Comparison of ENCODE assay signal across 32 cellular contexts in the genomic region with DNA sequence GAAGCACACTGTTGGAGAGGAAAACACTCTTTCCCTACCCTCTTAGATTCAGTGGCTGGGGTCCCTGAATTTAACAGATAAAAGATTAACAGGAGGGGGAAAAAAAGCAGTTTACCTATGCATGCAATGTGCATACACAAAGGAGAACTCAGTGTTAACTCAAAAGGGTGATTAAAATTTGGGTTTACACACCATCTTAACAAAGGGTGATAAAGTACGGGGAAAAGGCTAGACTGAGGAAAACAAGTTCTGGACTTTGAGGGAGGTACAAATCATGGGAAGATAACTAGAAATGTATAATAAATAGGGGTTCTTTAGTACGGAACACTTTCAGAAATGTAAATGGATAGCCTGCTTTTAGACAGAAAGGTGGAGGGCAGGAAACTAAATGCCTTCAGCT.
DNase-seq lines count a peak whose midpoint lies in the region; ATAC-seq and TF ChIP-seq lines count a peak whose summit lies in the region.
"Had no signal": no experiment of that assay in that cellular context is flagged by ENCODE, and none has a peak within 500 bp of the region (broad histone marks: within the 10 kb centered on the region; RNA-seq: fewer than 3 reads in every experiment).

No MANE protein-coding gene starts in this region.

- DNase-seq in activated T-cell treated with anti-CD3 and anti-CD28 coated beads, Interleukin-2, amount 50 U/mL, for 24 hours: no peak
- DNase-seq in activated T-cell treated with anti-CD3 and anti-CD28 coated beads, Interleukin-2, amount 50 U/mL, for 4 hours: no peak
- DNase-seq in activated T-helper 2 cell treated with anti-CD3 and anti-CD28 coated beads, Interferon-gamma antibody, Interleukin-2, Interleukin-4, amounts not matched to agents 10 μg/mL and 5 μg/mL and 100 μg/mL, durations not matched to agents 14 hours and 24 hours and 36 hours (ENCODE audit: low spot score): no peak
- DNase-seq in natural killer cell treated with Interleukin-12 subunit alpha and Interleukin-12 subunit beta and Interleukin-15 and Interleukin-18, amount 100 ng/mL, for 72 hours (ENCODE audit: low spot score): no peak
- no peak for DNase-seq in HUDEP-2 (lab: John Stamatoyannopoulos, UW; ENCODE audit: unreplicated experiment in 76 of 76)
- DNase-seq in glutamatergic neuron: no peak
- DNase-seq: activated CD4-positive, alpha-beta T cell treated with anti-CD3 and anti-CD28 coated beads for 48 hours; activated CD8-positive, alpha-beta memory T cell treated with anti-CD3 and anti-CD28 coated beads, Interleukin-2, amount 50 U/mL, for 48 hours; activated gamma-delta T cell; anterior cingulate cortex; BE2C; CD8-positive, alpha-beta memory T cell; DMS 273 treated with DMSO at 0.1 percent for 48 hours; effector memory CD4-positive, alpha-beta T cell; EL; hypothalamus; immature natural killer cell; Karpas-422; left colon; NCI-H1417 treated with DMSO at 0.1 percent for 48 hours; NCI-H524 treated with DMSO at 0.1 percent for 48 hours; nephron progenitor cell; PC-9; stimulated activated CD4-positive, alpha-beta T cell treated with anti-CD3 and anti-CD28 coated beads, Interleukin-4, amount 100 ng/mL, for 24 hours; substantia nigra; upper lobe of left lung had no signal

- H3K4me3 Mint-ChIP-seq in activated T-cell treated with anti-CD3 and anti-CD28 coated beads, Interleukin-2, amount 50 U/mL, for 24 hours: no peak overlapping the region
- H3K4me3 Mint-ChIP-seq in activated T-cell treated with anti-CD3 and anti-CD28 coated beads, Interleukin-2, amount 50 U/mL, for 4 hours: no peak overlapping the region
- no peak overlapping the region for H3K4me3 Mint-ChIP-seq in activated T-helper 2 cell treated with anti-CD3 and anti-CD28 coated beads, Interferon-gamma antibody, Interleukin-2, Interleukin-4, amounts not matched to agents 10 μg/mL and 5 μg/mL and 100 μg/mL, durations not matched to agents 14 hours and 24 hours and 36 hours (ENCODE audit: low read depth)
- peak overlapping the region; percentile 29 for H3K4me3 Mint-ChIP-seq in natural killer cell treated with Interleukin-12 subunit alpha and Interleukin-12 subunit beta and Interleukin-15 and Interleukin-18, amount 100 ng/mL, for 72 hours
- H3K4me3 Mint-ChIP-seq in glutamatergic neuron (ENCODE audit: unreplicated experiment): no peak overlapping the region
- H3K4me3 Mint-ChIP-seq: nephron progenitor cell had no signal

- peaks cover 79% of the 10 kb centered on the region for H3K4me1 Mint-ChIP-seq in activated T-cell treated with anti-CD3 and anti-CD28 coated beads, Interleukin-2, amount 50 U/mL, for 24 hours (ENCODE audit: low read depth)
- H3K4me1 Mint-ChIP-seq in activated T-cell treated with anti-CD3 and anti-CD28 coated beads, Interleukin-2, amount 50 U/mL, for 4 hours (ENCODE audit: low read depth): peaks cover 73% of the 10 kb centered on the region
- peaks cover 67% of the 10 kb centered on the region for H3K4me1 Mint-ChIP-seq in activated T-helper 2 cell treated with anti-CD3 and anti-CD28 coated beads, Interferon-gamma antibody, Interleukin-2, Interleukin-4, amounts not matched to agents 10 μg/mL and 5 μg/mL and 100 μg/mL, durations not matched to agents 14 hours and 24 hours and 36 hours (ENCODE audit: low read depth)
- peaks cover 47 to 60% of the 10 kb centered on the region in 2 donors for H3K4me1 Mint-ChIP-seq in natural killer cell treated with Interleukin-12 subunit alpha and Interleukin-12 subunit beta and Interleukin-15 and Interleukin-18, amount 100 ng/mL, for 72 hours (ENCODE audit: low read depth in 2 of 2)
- peaks cover 7% of the 10 kb centered on the region for H3K4me1 Mint-ChIP-seq in glutamatergic neuron (ENCODE audit: low read depth, unreplicated experiment)

- peaks cover 12% of the 10 kb centered on the region for H3K36me3 Mint-ChIP-seq in activated T-cell treated with anti-CD3 and anti-CD28 coated beads, Interleukin-2, amount 50 U/mL, for 24 hours (ENCODE audit: low read depth)
- no peaks in the 10 kb centered on the region for H3K36me3 Mint-ChIP-seq in activated T-cell treated with anti-CD3 and anti-CD28 coated beads, Interleukin-2, amount 50 U/mL, for 4 hours (ENCODE audit: insufficient read depth)
- H3K36me3 Mint-ChIP-seq in activated T-helper 2 cell treated with anti-CD3 and anti-CD28 coated beads, Interferon-gamma antibody, Interleukin-2, Interleukin-4, amounts not matched to agents 10 μg/mL and 5 μg/mL and 100 μg/mL, durations not matched to agents 14 hours and 24 hours and 36 hours (ENCODE audit: low read depth): peaks cover 24% of the 10 kb centered on the region
- H3K36me3 Mint-ChIP-seq in natural killer cell treated with Interleukin-12 subunit alpha and Interleukin-12 subunit beta and Interleukin-15 and Interleukin-18, amount 100 ng/mL, for 72 hours: no peaks in the 10 kb centered on the region
- H3K36me3 Mint-ChIP-seq in glutamatergic neuron (ENCODE audit: unreplicated experiment): no peaks in the 10 kb centered on the region

- no peak for TF ChIP-seq CTCF in glutamatergic neuron (IDR thresholded peaks at IDR 0.05; ENCODE audit: partially characterized antibody, unreplicated experiment)

- TF ChIP-seq POLR2A in GM18505 (IDR thresholded peaks at IDR 0.05; ENCODE audit: borderline replicate concordance, extremely low read depth, insufficient read depth, insufficient read length): no peak

- H3K27ac ChIP-seq in KOPT-K1 (ENCODE audit: low read depth, low read length, poor library complexity, severe bottlenecking): peak overlapping the region; percentile 95
- H3K27ac ChIP-seq: HL-60, PC-9, upper lobe of left lung had no signal

- ATAC-seq in activated T-cell treated with anti-CD3 and anti-CD28 coated beads, Interleukin-2, amount 50 U/mL, for 4 hours: no peak
- ATAC-seq in natural killer cell treated with Interleukin-12 subunit alpha and Interleukin-12 subunit beta and Interleukin-15 and Interleukin-18, amount 100 ng/mL, for 72 hours: no peak
- ATAC-seq in GM18505 (IDR thresholded peaks at IDR 0.05; ENCODE audit: unreplicated experiment): no peak
- ATAC-seq: Right ventricle myocardium inferior, SK-N-SH treated with all-trans-retinoic acid at 6 μM for 48 hours had no signal

- H3K9me3 ChIP-seq in KOPT-K1 (ENCODE audit: insufficient read depth, low read length, poor library complexity, severe bottlenecking): no peaks in the 10 kb centered on the region
- H3K9me3 ChIP-seq: BE2C, breast epithelium, upper lobe of left lung had no signal

- no peaks in the 10 kb centered on the region for H3K36me3 ChIP-seq in KOPT-K1 (ENCODE audit: insufficient read depth, low read length)
- H3K36me3 ChIP-seq: BE2C, breast epithelium, upper lobe of left lung had no signal

- H3K27ac Mint-ChIP-seq in activated T-cell treated with anti-CD3 and anti-CD28 coated beads, Interleukin-2, amount 50 U/mL, for 24 hours: peak overlapping the region; percentile 88
- peak overlapping the region; percentile 85 for H3K27ac Mint-ChIP-seq in activated T-helper 2 cell treated with anti-CD3 and anti-CD28 coated beads, Interferon-gamma antibody, Interleukin-2, Interleukin-4, amounts not matched to agents 10 μg/mL and 5 μg/mL and 100 μg/mL, durations not matched to agents 14 hours and 24 hours and 36 hours
- peak overlapping the region; percentile 30 to 54 for H3K27ac Mint-ChIP-seq in natural killer cell treated with Interleukin-12 subunit alpha and Interleukin-12 subunit beta and Interleukin-15 and Interleukin-18, amount 100 ng/mL, for 72 hours
- no peak overlapping the region for H3K27ac Mint-ChIP-seq in glutamatergic neuron (ENCODE audit: unreplicated experiment)
- H3K27ac Mint-ChIP-seq: nephron progenitor cell had no signal

- no peaks in the 10 kb centered on the region for H3K27me3 Mint-ChIP-seq in activated T-cell treated with anti-CD3 and anti-CD28 coated beads, Interleukin-2, amount 50 U/mL, for 24 hours
- no peaks in the 10 kb centered on the region for H3K27me3 Mint-ChIP-seq in activated T-cell treated with anti-CD3 and anti-CD28 coated beads, Interleukin-2, amount 50 U/mL, for 4 hours (ENCODE audit: low read depth)
- no peaks in the 10 kb centered on the region for H3K27me3 Mint-ChIP-seq in activated T-helper 2 cell treated with anti-CD3 and anti-CD28 coated beads, Interferon-gamma antibody, Interleukin-2, Interleukin-4, amounts not matched to agents 10 μg/mL and 5 μg/mL and 100 μg/mL, durations not matched to agents 14 hours and 24 hours and 36 hours (ENCODE audit: low read depth)
- H3K27me3 Mint-ChIP-seq in natural killer cell treated with Interleukin-12 subunit alpha and Interleukin-12 subunit beta and Interleukin-15 and Interleukin-18, amount 100 ng/mL, for 72 hours: no peaks in the 10 kb centered on the region
- H3K27me3 Mint-ChIP-seq in glutamatergic neuron (ENCODE audit: unreplicated experiment): no peaks in the 10 kb centered on the region
- H3K27me3 Mint-ChIP-seq: CD8-positive, alpha-beta memory T cell had no signal

- intact Hi-C loops in activated T-helper 2 cell treated with anti-CD3 and anti-CD28 coated beads, Interferon-gamma antibody, Interleukin-2, Interleukin-4, amounts not matched to agents 10 μg/mL and 5 μg/mL and 100 μg/mL, durations not matched to agents 14 hours and 24 hours and 36 hours (cut with micrococcal nuclease): loop anchor here (1.0 kb wide), 1 partner anchor 7 kb away; no protein-coding TSS in a partner anchor

- H3K9me3 Mint-ChIP-seq in activated T-cell treated with anti-CD3 and anti-CD28 coated beads, Interleukin-2, amount 50 U/mL, for 24 hours: no peaks in the 10 kb centered on the region
- no peaks in the 10 kb centered on the region for H3K9me3 Mint-ChIP-seq in activated T-cell treated with anti-CD3 and anti-CD28 coated beads, Interleukin-2, amount 50 U/mL, for 4 hours
- H3K9me3 Mint-ChIP-seq in activated T-helper 2 cell treated with anti-CD3 and anti-CD28 coated beads, Interferon-gamma antibody, Interleukin-2, Interleukin-4, amounts not matched to agents 10 μg/mL and 5 μg/mL and 100 μg/mL, durations not matched to agents 14 hours and 24 hours and 36 hours: peaks cover 6% of the 10 kb centered on the region
- H3K9me3 Mint-ChIP-seq in natural killer cell treated with Interleukin-12 subunit alpha and Interleukin-12 subunit beta and Interleukin-15 and Interleukin-18, amount 100 ng/mL, for 72 hours: no peaks in the 10 kb centered on the region
- H3K9me3 Mint-ChIP-seq in glutamatergic neuron (ENCODE audit: unreplicated experiment): no peaks in the 10 kb centered on the region
- H3K9me3 Mint-ChIP-seq: immature natural killer cell had no signal
